Comparison of ENCODE assay signal across 1 cellular context in the genomic region with DNA sequence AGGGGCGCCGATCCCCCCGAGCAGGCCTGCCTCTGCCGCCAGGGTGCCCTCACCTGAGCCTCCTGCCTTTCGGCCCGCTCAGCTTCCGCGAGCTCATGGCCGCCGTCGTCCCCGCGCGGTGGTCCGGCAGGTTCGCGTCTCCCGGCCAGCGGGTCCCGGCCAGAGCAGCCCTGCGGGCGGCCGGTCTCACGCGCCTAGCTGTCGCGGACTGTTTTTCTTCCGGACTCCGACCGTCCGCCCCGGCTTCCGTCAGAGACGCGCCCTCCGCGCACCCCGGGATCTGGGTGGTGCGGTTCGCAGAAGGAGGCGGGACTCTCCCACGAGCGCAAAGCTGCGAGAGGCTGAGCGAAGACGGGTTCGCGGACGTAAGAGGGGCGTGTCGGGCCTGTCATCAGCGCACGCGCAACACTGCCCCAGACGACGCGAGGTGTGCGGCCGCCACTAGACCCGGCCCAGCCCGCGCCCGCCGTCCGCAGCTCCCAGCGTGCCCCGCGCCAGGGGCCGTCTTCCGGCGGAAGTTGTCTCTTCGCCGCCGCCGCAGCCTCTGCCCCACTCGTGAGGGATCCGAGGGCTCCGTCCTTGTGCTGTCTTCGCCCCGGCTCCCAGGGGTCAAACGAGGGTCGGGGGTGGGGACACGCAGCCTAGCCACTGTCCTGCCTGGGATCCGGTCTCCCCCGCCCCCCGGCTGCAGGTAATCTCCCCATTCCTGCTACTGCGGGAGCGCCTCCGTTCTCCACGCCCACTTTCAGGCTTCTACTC.
TF ChIP-seq lines count a peak whose summit lies in the region.

INPP5K (minus strand) TSS at position 210 of the 759 bp plus-strand sequence; CDS start at position 97, 113 bp downstream.

TF ChIP-seq in HepG2, 621 proteins besides CTCF, POLR2A, EP300 and RAD21 (continued from another document and continues in another):
- TF ChIP-seq, protein P1, sequence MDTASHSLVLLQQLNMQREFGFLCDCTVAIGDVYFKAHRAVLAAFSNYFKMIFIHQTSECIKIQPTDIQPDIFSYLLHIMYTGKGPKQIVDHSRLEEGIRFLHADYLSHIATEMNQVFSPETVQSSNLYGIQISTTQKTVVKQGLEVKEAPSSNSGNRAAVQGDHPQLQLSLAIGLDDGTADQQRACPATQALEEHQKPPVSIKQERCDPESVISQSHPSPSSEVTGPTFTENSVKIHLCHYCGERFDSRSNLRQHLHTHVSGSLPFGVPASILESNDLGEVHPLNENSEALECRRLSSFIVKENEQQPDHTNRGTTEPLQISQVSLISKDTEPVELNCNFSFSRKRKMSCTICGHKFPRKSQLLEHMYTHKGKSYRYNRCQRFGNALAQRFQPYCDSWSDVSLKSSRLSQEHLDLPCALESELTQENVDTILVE (CRISPR knock-in tag; IDR thresholded peaks at IDR 0.05): 0 out of 2 replicates have a peak, but pooled peaks have one; percentile 52
- TF ChIP-seq NFE2L1 (CRISPR knock-in tag; IDR thresholded peaks at IDR 0.05; ENCODE audit: borderline replicate concordance) (no peak), PHF8 (CRISPR knock-in tag; IDR thresholded peaks at IDR 0.05) (peak; percentile 90), POLR2G (IDR thresholded peaks at IDR 0.05; ENCODE audit: low read depth, low read length) (peak; percentile 89), PHF20 (CRISPR knock-in tag; IDR thresholded peaks at IDR 0.05) (peak; percentile 91), JUNB (CRISPR knock-in tag; IDR thresholded peaks at IDR 0.05; ENCODE audit: borderline replicate concordance) (no peak), ZNF224 (CRISPR knock-in tag; IDR thresholded peaks at IDR 0.05) (no peak), SOX5 (CRISPR knock-in tag; IDR thresholded peaks at IDR 0.05; ENCODE audit: borderline replicate concordance) (peak; percentile 27; the same call in 1 of the 2 replicates), ZNF292 (CRISPR knock-in tag; IDR thresholded peaks at IDR 0.05; ENCODE audit: borderline replicate concordance, low read depth) (no peak), ZSCAN30 (CRISPR knock-in tag; IDR thresholded peaks at IDR 0.05) (no peak), SOX6 (IDR thresholded peaks at IDR 0.05) (no peak), SOX6 (CRISPR knock-in tag; IDR thresholded peaks at IDR 0.05) (no peak), RBM39 (IDR thresholded peaks at IDR 0.05; ENCODE audit: low read depth, low read length, poor library complexity, severe bottlenecking) (peak; percentile 55), ZC3H13 (CRISPR knock-in tag; IDR thresholded peaks at IDR 0.05) (peak; percentile 38; the same call in 1 of the 2 replicates), U2AF2 (IDR thresholded peaks at IDR 0.05; ENCODE audit: low read depth, low read length) (no peak), ISL2 (CRISPR knock-in tag; IDR thresholded peaks at IDR 0.05) (0 out of 2 replicates have a peak, but pooled peaks have one; percentile 50), TARDBP (CRISPR knock-in tag; IDR thresholded peaks at IDR 0.05) (peak; percentile 12), RFX5 (IDR thresholded peaks at IDR 0.05; ENCODE audit: low read depth, low read length) (peak; percentile 55), PRPF4 (IDR thresholded peaks at IDR 0.05; ENCODE audit: low read depth, low read length, poor library complexity, severe bottlenecking) (no peak), ZNF225 (CRISPR knock-in tag; IDR thresholded peaks at IDR 0.05) (no peak), ERF (CRISPR knock-in tag; IDR thresholded peaks at IDR 0.05) (peak; percentile 79; the same call in 1 of the 2 replicates), MAZ (IDR thresholded peaks at IDR 0.05; ENCODE audit: borderline replicate concordance, low read depth, low read length) (peak; percentile 48; the same call in 1 of the 2 replicates), MAZ (CRISPR knock-in tag; IDR thresholded peaks at IDR 0.05; ENCODE audit: low read depth) (peak; percentile 79), SMAD9 (CRISPR knock-in tag; IDR thresholded peaks at IDR 0.05) (no peak), NR2F1 (CRISPR knock-in tag; IDR thresholded peaks at IDR 0.05) (no peak), ARNTL (CRISPR knock-in tag; IDR thresholded peaks at IDR 0.05) (0 out of 2 replicates have a peak, but pooled peaks have one; percentile 48), KDM5A (IDR thresholded peaks at IDR 0.05; ENCODE audit: borderline replicate concordance, low read length) (no peak; the same call in 1 of the 2 replicates), NCOA2 (CRISPR knock-in tag; IDR thresholded peaks at IDR 0.05) (no peak), ZNF432 (CRISPR knock-in tag; IDR thresholded peaks at IDR 0.05; ENCODE audit: borderline replicate concordance) (no peak), ZNF446 (CRISPR knock-in tag; IDR thresholded peaks at IDR 0.05) (no peak), ZFP41 (CRISPR knock-in tag; IDR thresholded peaks at IDR 0.05; ENCODE audit: borderline replicate concordance) (no peak), ZBTB26 (CRISPR knock-in tag; IDR thresholded peaks at IDR 0.05; ENCODE audit: borderline replicate concordance) (no peak), PCBP1 (IDR thresholded peaks at IDR 0.05; ENCODE audit: borderline replicate concordance, low read depth, low read length) (no peak), GATA4 (IDR thresholded peaks at IDR 0.05; ENCODE audit: borderline replicate concordance, low read depth) (peak; percentile 35; the same call in 1 of the 2 replicates), GRHL1 (CRISPR knock-in tag; conservative IDR thresholded peaks at IDR 0.05) (no peak), JARID2 (CRISPR knock-in tag; IDR thresholded peaks at IDR 0.05; ENCODE audit: insufficient replicate concordance) (no peak), SOX13 (IDR thresholded peaks at IDR 0.05) (no peak; the same call in 1 of the 2 replicates), SOX13 (CRISPR knock-in tag; conservative IDR thresholded peaks at IDR 0.05 in 1 of 2, IDR thresholded peaks at IDR 0.05 in 1 of 2) (no peak), ZBTB7A (CRISPR knock-in tag; IDR thresholded peaks at IDR 0.05) (no peak), ZFX (CRISPR knock-in tag; IDR thresholded peaks at IDR 0.05; ENCODE audit: low read depth) (peak; percentile 81), GMEB2 (CRISPR knock-in tag; IDR thresholded peaks at IDR 0.05; ENCODE audit: low read depth) (no peak), ZNF484 (CRISPR knock-in tag; IDR thresholded peaks at IDR 0.05; ENCODE audit: borderline replicate concordance, low read depth) (no peak), ZNF205 (CRISPR knock-in tag; IDR thresholded peaks at IDR 0.05) (no peak), MED8 (CRISPR knock-in tag; IDR thresholded peaks at IDR 0.05; ENCODE audit: insufficient replicate concordance) (no peak), CEBPB (IDR thresholded peaks at IDR 0.05; ENCODE audit: borderline replicate concordance, low read depth, low read length) (no peak)
- TF ChIP-seq, protein P2, sequence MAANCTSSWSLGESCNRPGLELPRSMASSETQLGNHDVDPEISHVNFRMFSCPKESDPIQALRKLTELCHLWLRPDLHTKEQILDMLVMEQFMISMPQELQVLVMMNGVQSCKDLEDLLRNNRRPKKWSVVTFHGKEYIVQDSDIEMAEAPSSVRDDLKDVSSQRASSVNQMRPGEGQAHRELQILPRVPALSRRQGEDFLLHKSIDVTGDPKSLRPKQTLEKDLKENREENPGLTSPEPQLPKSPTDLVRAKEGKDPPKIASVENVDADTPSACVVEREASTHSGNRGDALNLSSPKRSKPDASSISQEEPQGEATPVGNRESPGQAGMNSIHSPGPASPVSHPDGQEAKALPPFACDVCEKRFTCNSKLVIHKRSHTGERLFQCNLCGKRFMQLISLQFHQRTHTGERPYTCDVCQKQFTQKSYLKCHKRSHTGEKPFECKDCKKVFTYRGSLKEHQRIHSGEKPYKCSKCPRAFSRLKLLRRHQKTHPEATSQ (CRISPR knock-in tag; IDR thresholded peaks at IDR 0.05; ENCODE audit: borderline replicate concordance): no peak
- TF ChIP-seq, protein P3, sequence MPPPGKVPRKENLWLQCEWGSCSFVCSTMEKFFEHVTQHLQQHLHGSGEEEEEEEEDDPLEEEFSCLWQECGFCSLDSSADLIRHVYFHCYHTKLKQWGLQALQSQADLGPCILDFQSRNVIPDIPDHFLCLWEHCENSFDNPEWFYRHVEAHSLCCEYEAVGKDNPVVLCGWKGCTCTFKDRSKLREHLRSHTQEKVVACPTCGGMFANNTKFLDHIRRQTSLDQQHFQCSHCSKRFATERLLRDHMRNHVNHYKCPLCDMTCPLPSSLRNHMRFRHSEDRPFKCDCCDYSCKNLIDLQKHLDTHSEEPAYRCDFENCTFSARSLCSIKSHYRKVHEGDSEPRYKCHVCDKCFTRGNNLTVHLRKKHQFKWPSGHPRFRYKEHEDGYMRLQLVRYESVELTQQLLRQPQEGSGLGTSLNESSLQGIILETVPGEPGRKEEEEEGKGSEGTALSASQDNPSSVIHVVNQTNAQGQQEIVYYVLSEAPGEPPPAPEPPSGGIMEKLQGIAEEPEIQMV (CRISPR knock-in tag; IDR thresholded peaks at IDR 0.05; ENCODE audit: low read depth): peak; percentile 87
- TF ChIP-seq, protein P4, sequence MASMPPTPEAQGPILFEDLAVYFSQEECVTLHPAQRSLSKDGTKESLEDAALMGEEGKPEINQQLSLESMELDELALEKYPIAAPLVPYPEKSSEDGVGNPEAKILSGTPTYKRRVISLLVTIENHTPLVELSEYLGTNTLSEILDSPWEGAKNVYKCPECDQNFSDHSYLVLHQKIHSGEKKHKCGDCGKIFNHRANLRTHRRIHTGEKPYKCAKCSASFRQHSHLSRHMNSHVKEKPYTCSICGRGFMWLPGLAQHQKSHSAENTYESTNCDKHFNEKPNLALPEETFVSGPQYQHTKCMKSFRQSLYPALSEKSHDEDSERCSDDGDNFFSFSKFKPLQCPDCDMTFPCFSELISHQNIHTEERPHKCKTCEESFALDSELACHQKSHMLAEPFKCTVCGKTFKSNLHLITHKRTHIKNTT (CRISPR knock-in tag; IDR thresholded peaks at IDR 0.05): no peak
